Comparison of ENCODE assay signal across 9 cellular contexts in genomic region chr15:81108427-81108826, GRCh38. TPM values are rescaled to one million over a fixed set of nuclear protein-coding genes. Genes with fewer than 3 reads are reported as not detected.
A peak's percentile ranks its signal among the peaks of the same experiment; 100 is the strongest.
DNase-seq lines count a peak whose midpoint lies in the region; ATAC-seq and TF ChIP-seq lines count a peak whose summit lies in the region.
"Had no signal": no experiment of that assay in that cellular context is flagged by ENCODE, and none has a peak within 500 bp of the region (broad histone marks: within the 10 kb centered on the region; RNA-seq: fewer than 3 reads in every experiment).

No MANE protein-coding gene starts in this region.

- H3K27me3 Mint-ChIP-seq in CD4-positive, alpha-beta T cell, result peaks cover 34% of the 10 kb centered on the region
- H3K27me3 Mint-ChIP-seq in activated CD8-positive, alpha-beta T cell treated with anti-CD3 and anti-CD28 coated beads, Interleukin-2, amount 10 ng/mL, durations not matched to agents 7 days and 5 days (ENCODE audit: low read depth), result peaks cover 35% of the 10 kb centered on the region

- no peak for TF ChIP-seq POLR2A in sigmoid colon (IDR thresholded peaks at IDR 0.05)

- 3 to 12% methylated on average over 1 of the region's 1 CpG for WGBS in sigmoid colon, 2 donors

- H3K4me1 ChIP-seq in sigmoid colon, result peaks cover 0 to 4% (median 0%) of the 10 kb centered on the region in 4 donors

- DNase-seq in CD4-positive, alpha-beta T cell, result peak in 1 of 10 experiments; percentile 6
- DNase-seq in GM13976 (ENCODE audit: low spot score) (no peak), lung microvascular endothelial cell (ENCODE audit: low read depth in 2 of 2) (peak; percentile 31 to 49), sigmoid colon (no peak), HK-2 (ENCODE audit: unreplicated experiment) (no peak), DMS79 treated with DMSO at 0.1 percent for 48 hours (lab: John Stamatoyannopoulos, UW) (no peak)
- DNase-seq in activated CD8-positive, alpha-beta T cell treated with anti-CD3 and anti-CD28 coated beads, Interleukin-2, amount 10 ng/mL, durations not matched to agents 7 days and 5 days, result peak; percentile 30

- no peaks in the 10 kb centered on the region for H3K36me3 Mint-ChIP-seq in CD4-positive, alpha-beta T cell (ENCODE audit: low read depth)
- no peaks in the 10 kb centered on the region for H3K36me3 Mint-ChIP-seq in activated CD8-positive, alpha-beta T cell treated with anti-CD3 and anti-CD28 coated beads, Interleukin-2, amount 10 ng/mL, durations not matched to agents 7 days and 5 days (ENCODE audit: low read depth)
- H3K36me3 Mint-ChIP-seq: IgD-negative memory B cell had no signal

- CTCF ChIA-PET in CD4-positive, alpha-beta T cell (lab: Charles Lee), result interaction anchor here (1.2 to 4.7 kb wide), 2 partner anchors 114 to 158 kb away, joined by 3 to 34 read pairs; no protein-coding TSS in a partner anchor
- CTCF ChIA-PET in activated CD8-positive, alpha-beta T cell treated with anti-CD3 and anti-CD28 coated beads, Interleukin-2, amount 10 ng/mL, durations not matched to agents 7 days and 5 days (lab: Charles Lee), result interaction anchor here (0.8 to 13.1 kb wide), 18 partner anchors 10 to 298 kb away, joined by 3 to 304 read pairs (median 3); no protein-coding TSS in a partner anchor

- no peaks in the 10 kb centered on the region for H3K36me3 ChIP-seq in sigmoid colon

- in situ Hi-C loops in GM13976 (cut with MboI; ENCODE audit: low sequenced_read_pairs, unreplicated experiment), result loop anchor here (5.0 kb wide), 1 partner anchor 159 kb away; no protein-coding TSS in a partner anchor

- POLR2A ChIA-PET in CD4-positive, alpha-beta T cell (lab: Charles Lee), result interaction anchor here (0.7 kb wide), 1 partner anchor 542 kb away, joined by 3 read pairs; no protein-coding TSS in a partner anchor
- POLR2A ChIA-PET in activated CD8-positive, alpha-beta T cell treated with anti-CD3 and anti-CD28 coated beads, Interleukin-2, amount 10 ng/mL, durations not matched to agents 7 days and 5 days (lab: Charles Lee), result interaction anchor here (1.0 kb wide), 1 partner anchor 200 kb away, joined by 3 read pairs; no protein-coding TSS in a partner anchor

- ATAC-seq in CD4-positive, alpha-beta T cell (ENCODE audit: poor library complexity), result no peak
- no peak for ATAC-seq in activated CD8-positive, alpha-beta T cell treated with anti-CD3 and anti-CD28 coated beads, Interleukin-2, amount 10 ng/mL, durations not matched to agents 7 days and 5 days
- no peak for ATAC-seq in HG03045 (IDR thresholded peaks at IDR 0.05; ENCODE audit: unreplicated experiment)

- no peaks in the 10 kb centered on the region for H3K9me3 Mint-ChIP-seq in CD4-positive, alpha-beta T cell
- H3K9me3 Mint-ChIP-seq in activated CD8-positive, alpha-beta T cell treated with anti-CD3 and anti-CD28 coated beads, Interleukin-2, amount 10 ng/mL, durations not matched to agents 7 days and 5 days (ENCODE audit: insufficient read depth), result no peaks in the 10 kb centered on the region
- H3K9me3 Mint-ChIP-seq: IgD-negative memory B cell had no signal

- intact Hi-C loops in CD4-positive, alpha-beta T cell (cut with DNase I, micrococcal nuclease), result loop anchor here (1.0 to 5.0 kb wide), 5 partner anchors 111 to 651 kb away; no protein-coding TSS in a partner anchor
- intact Hi-C loops in sigmoid colon (cut with DNase I), result loop anchor here (5.0 kb wide), 1 partner anchor 131 kb away; no protein-coding TSS in a partner anchor

- H3K4me3 Mint-ChIP-seq in CD4-positive, alpha-beta T cell, result no peak overlapping the region
- no peak overlapping the region for H3K4me3 Mint-ChIP-seq in activated CD8-positive, alpha-beta T cell treated with anti-CD3 and anti-CD28 coated beads, Interleukin-2, amount 10 ng/mL, durations not matched to agents 7 days and 5 days
- H3K4me3 Mint-ChIP-seq: IgD-negative memory B cell had no signal

- peaks cover 5% of the 10 kb centered on the region for H3K27me3 ChIP-seq in CD4-positive, alpha-beta T cell (ENCODE audit: control insufficient read depth, insufficient read depth, low read length)
- H3K27me3 ChIP-seq in sigmoid colon, result no peaks in the 10 kb centered on the region

- no peaks in the 10 kb centered on the region for H3K4me1 Mint-ChIP-seq in CD4-positive, alpha-beta T cell (ENCODE audit: low read depth)
- peaks cover 5% of the 10 kb centered on the region for H3K4me1 Mint-ChIP-seq in activated CD8-positive, alpha-beta T cell treated with anti-CD3 and anti-CD28 coated beads, Interleukin-2, amount 10 ng/mL, durations not matched to agents 7 days and 5 days (ENCODE audit: low read depth)

- H3K9me3 ChIP-seq in CD4-positive, alpha-beta T cell (ENCODE audit: control insufficient read depth, low read length), result no peaks in the 10 kb centered on the region
- H3K9me3 ChIP-seq in sigmoid colon, result no peaks in the 10 kb centered on the region

- no peak overlapping the region for H3K27ac Mint-ChIP-seq in CD4-positive, alpha-beta T cell
- no peak overlapping the region for H3K27ac Mint-ChIP-seq in activated CD8-positive, alpha-beta T cell treated with anti-CD3 and anti-CD28 coated beads, Interleukin-2, amount 10 ng/mL, durations not matched to agents 7 days and 5 days
- H3K27ac Mint-ChIP-seq: IgD-negative memory B cell had no signal

- TF ChIP-seq EP300 in sigmoid colon (IDR thresholded peaks at IDR 0.05), result no peak

- H3K4me3 ChIP-seq in sigmoid colon, result no peak overlapping the region

- H3K27ac ChIP-seq in CD4-positive, alpha-beta T cell (ENCODE audit: low read depth, low read length), result no peak overlapping the region
- no peak overlapping the region for H3K27ac ChIP-seq in sigmoid colon

- TF ChIP-seq CTCF in CD4-positive, alpha-beta T cell (IDR thresholded peaks at IDR 0.05), result peak; percentile 55
- TF ChIP-seq CTCF in GM13976 (IDR thresholded peaks at IDR 0.05; ENCODE audit: borderline replicate concordance, control extremely low read depth, extremely low read depth, insufficient read depth, missing control alignments), result peak; percentile 15
- peak in 1 of 4 experiments; percentile 33 for TF ChIP-seq CTCF in sigmoid colon (IDR thresholded peaks at IDR 0.05)

RNA-seq across cellular contexts. Expression of gene CFAP161, which starts 25.6 kb away (rescaled TPM):
- total RNA-seq in CD4-positive, alpha-beta T cell, result not detected
- total RNA-seq in activated CD8-positive, alpha-beta T cell treated with anti-CD3 and anti-CD28 coated beads, Interleukin-2, amount 10 ng/mL, durations not matched to agents 7 days and 5 days, result not detected
- total RNA-seq in lung microvascular endothelial cell (0.20 and 0.44 TPM in 2 replicates), sigmoid colon (1 to 10 TPM in 1 of 4 donors, not detected in 3; 2.1 TPM)
- not detected for polyA plus RNA-seq in sigmoid colon
- polyA plus RNA-seq: IgD-negative memory B cell had no signal

Comparison
In these comparisons a context has a peak if more than half of its experiments do, and no peak if none do; other contexts are left out.
1. DNase-seq: peak in activated CD8-positive, alpha-beta T cell treated with anti-CD3 and anti-CD28 coated beads, Interleukin-2, amount 10 ng/mL, durations not matched to agents 7 days and 5 days (single experiment) and lung microvascular endothelial cell (2 of 2); none in GM13976 (single experiment), sigmoid colon (single experiment), HK-2 (single experiment) and DMS79 treated with DMSO at 0.1 percent for 48 hours (single experiment).